In genomic region chr3:105944721-105945120, GRCh38 we compare ENCODE assay signal across 16 cellular contexts.
A peak's percentile ranks its signal among the peaks of the same experiment; 100 is the strongest.
DNase-seq lines count a peak whose midpoint lies in the region; ATAC-seq, FAIRE-seq and TF ChIP-seq lines count a peak whose summit lies in the region.
"Had no signal": no experiment of that assay in that cellular context is flagged by ENCODE, and none has a peak within 500 bp of the region (broad histone marks: within the 10 kb centered on the region; RNA-seq: fewer than 3 reads in every experiment).

No MANE protein-coding gene starts in this region.

- no peak for TF ChIP-seq EP300 in HepG2 (IDR thresholded peaks at IDR 0.05; ENCODE audit: low read depth in 2 of 2, low read length in 2 of 2)
- TF ChIP-seq EP300 in HepG2 (CRISPR knock-in tag; IDR thresholded peaks at IDR 0.05; ENCODE audit: borderline replicate concordance): no peak

- no peak for TF ChIP-seq POLR2A in HepG2 (IDR thresholded peaks at IDR 0.05; ENCODE audit: insufficient read depth in 1 of 2, low read depth in 2 of 2, low read length in 2 of 2)
- TF ChIP-seq POLR2A in right lobe of liver (IDR thresholded peaks at IDR 0.05): no peak
- TF ChIP-seq POLR2A in testis (IDR thresholded peaks at IDR 0.05): no peak

- ATAC-seq in HepG2 (no peak), right lobe of liver (no peak), pancreas (no peak)

- TF ChIP-seq CTCF in HepG2 (CRISPR knock-in tag; IDR thresholded peaks at IDR 0.05) (no peak), right lobe of liver (IDR thresholded peaks at IDR 0.05) (no peak), fibroblast of pulmonary artery (IDR thresholded peaks at IDR 0.05; ENCODE audit: low read length, missing control alignments) (no peak), pancreas (IDR thresholded peaks at IDR 0.05) (no peak), testis (IDR thresholded peaks at IDR 0.05) (no peak), colonic mucosa (IDR thresholded peaks at IDR 0.05) (no peak)

- TF ChIP-seq RAD21 in HepG2 (CRISPR knock-in tag; IDR thresholded peaks at IDR 0.05): no peak

- H3K4me3 ChIP-seq in HepG2 (replicated peaks in 1 of 3; ENCODE audit: insufficient read depth in 1 of 3, low read depth in 2 of 3, low read length in 3 of 3) (no peak overlapping the region), right lobe of liver (no peak overlapping the region), SJSA1 (no peak overlapping the region), fibroblast of pulmonary artery (replicated peaks; ENCODE audit: low read depth, low read length) (no peak overlapping the region), pancreas (no peak overlapping the region), testis (no peak overlapping the region), colonic mucosa (no peak overlapping the region)

- H3K36me3 ChIP-seq in HepG2 (replicated peaks in 1 of 2; ENCODE audit: control insufficient read depth in 1 of 2, insufficient read depth in 2 of 2, low read length in 2 of 2) (no peaks in the 10 kb centered on the region), right lobe of liver (no peaks in the 10 kb centered on the region), SJSA1 (no peaks in the 10 kb centered on the region), pancreas (no peaks in the 10 kb centered on the region), testis (ENCODE audit: low read depth, missing control alignments) (no peaks in the 10 kb centered on the region), colonic mucosa (no peaks in the 10 kb centered on the region)

- CTCF ChIA-PET in HepG2 (lab: Yijun Ruan, JAX; ENCODE audit: low intra/inter-chr PET ratio, low total read pairs): no interaction called here

- no peak overlapping the region for H2AFZ ChIP-seq in HepG2 (ENCODE audit: low read length)

- no TSS peak for BruUV-seq in HepG2 (replicated peaks; lab: Mats Ljungman, UMichigan)

- H4K20me1 ChIP-seq in HepG2 (ENCODE audit: insufficient read depth, low read length): no peaks in the 10 kb centered on the region

- intact Hi-C loops in HepG2 (cut with micrococcal nuclease; ENCODE audit: unreplicated experiment) (loop anchor here (10.0 kb wide), 1 partner anchor 60 kb away; no protein-coding TSS in a partner anchor), right lobe of liver (cut with DNase I) (no loop called here), pancreas (cut with DNase I) (no loop called here), testis (cut with DNase I; ENCODE audit: low total_unique reads) (no loop called here), colonic mucosa (cut with DNase I) (no loop called here)

- DNase-seq in HepG2 (ENCODE audit: low spot score): peak; percentile 4
- no peak for DNase-seq in right lobe of liver
- DNase-seq in SJSA1 (ENCODE audit: low read depth in 1 of 2, low spot score in 2 of 2): peak; percentile 7 to 40
- DNase-seq in fibroblast of pulmonary artery (ENCODE audit: low read depth): peak; percentile 43
- no peak for DNase-seq in pancreas
- no peak for DNase-seq in testis
- DNase-seq in NCI-H446 treated with DMSO at 0.1 percent for 48 hours (lab: John Stamatoyannopoulos, UW): no peak
- no peak for DNase-seq in colonic mucosa
- DNase-seq: activated gamma-delta T cell, caudate nucleus, erythroblast, Kasumi-1, NCI-H2029 treated with DMSO at 0.1 percent for 48 hours, nucleus accumbens had no signal

- no peak overlapping the region for H3K9ac ChIP-seq in HepG2 (ENCODE audit: insufficient read depth, low read depth, low read length)
- H3K9ac ChIP-seq in colonic mucosa (ENCODE audit: low read depth in 2 of 2, low read length in 2 of 2): no peak overlapping the region

- no peak overlapping the region for H3K27ac ChIP-seq in HepG2 (ENCODE audit: extremely low read length, insufficient read depth, low read length)
- H3K27ac ChIP-seq in right lobe of liver: no peak overlapping the region
- H3K27ac ChIP-seq in SJSA1: peak overlapping the region; percentile 60
- H3K27ac ChIP-seq in pancreas: no peak overlapping the region
- no peak overlapping the region for H3K27ac ChIP-seq in testis
- H3K27ac ChIP-seq in colonic mucosa: no peak overlapping the region
- H3K27ac ChIP-seq: VCaP had no signal

- FAIRE-seq in HepG2 (lab: Jason Lieb, UNC) (no peak), pancreas (lab: Jason Lieb, UNC) (no peak)
- FAIRE-seq: GM12891 had no signal

- in situ Hi-C loops in HepG2 (cut with HindIII; ENCODE audit: extremely low pct_ligation_motif_present, low pct_unique_long_range_greater_than_20kb): no loop called here

- H3K79me2 ChIP-seq in HepG2 (ENCODE audit: insufficient read depth, low read length): no peaks in the 10 kb centered on the region

- no peak overlapping the region for H3K4me2 ChIP-seq in HepG2 (ENCODE audit: low read depth, low read length)

- H3K27me3 ChIP-seq in HepG2 (ENCODE audit: control insufficient read depth in 1 of 2, insufficient read depth in 2 of 2, low read length in 2 of 2) (no peaks in the 10 kb centered on the region), right lobe of liver (no peaks in the 10 kb centered on the region), SJSA1 (replicated peaks) (no peaks in the 10 kb centered on the region), pancreas (no peaks in the 10 kb centered on the region), testis (no peaks in the 10 kb centered on the region), colonic mucosa (no peaks in the 10 kb centered on the region)

- H3K9me3 ChIP-seq in HepG2 (ENCODE audit: low read length) (no peaks in the 10 kb centered on the region), right lobe of liver (no peaks in the 10 kb centered on the region), SJSA1 (replicated peaks) (no peaks in the 10 kb centered on the region), pancreas (no peaks in the 10 kb centered on the region), testis (no peaks in the 10 kb centered on the region), colonic mucosa (no peaks in the 10 kb centered on the region)

- POLR2A ChIA-PET in HepG2 (lab: Yijun Ruan, JAX): no interaction called here

- no peaks in the 10 kb centered on the region for H3K4me1 ChIP-seq in HepG2 (ENCODE audit: insufficient read depth, low read length)
- no peaks in the 10 kb centered on the region for H3K4me1 ChIP-seq in right lobe of liver
- H3K4me1 ChIP-seq in SJSA1 (replicated peaks): peaks cover 5% of the 10 kb centered on the region
- no peaks in the 10 kb centered on the region for H3K4me1 ChIP-seq in pancreas
- H3K4me1 ChIP-seq in testis: peaks cover 3% of the 10 kb centered on the region
- H3K4me1 ChIP-seq in colonic mucosa: no peaks in the 10 kb centered on the region

- WGBS in HepG2 (ENCODE audit: low lambda C conversion rate): 0% methylated on average over 3 of the region's 3 CpGs
- WGBS in right lobe of liver (ENCODE audit: insufficient coverage, low coverage, low lambda C conversion rate, missing lambda C conversion rate): 73% methylated on average over 3 of the region's 3 CpGs
- WGBS in pancreas, 2 donors: 71 to 76% methylated on average over 3 of the region's 3 CpGs
- WGBS in testis, 2 donors: 91 to 93% methylated on average over 3 of the region's 3 CpGs

TF ChIP-seq in HepG2, 621 proteins besides CTCF, POLR2A, EP300 and RAD21:
- no peak for TF ChIP-seq GLI4 (CRISPR knock-in tag; IDR thresholded peaks at IDR 0.05; ENCODE audit: borderline replicate concordance)
- no peak for TF ChIP-seq SSRP1 (CRISPR knock-in tag; IDR thresholded peaks at IDR 0.05)
- no peak for TF ChIP-seq FOXC1 (CRISPR knock-in tag; IDR thresholded peaks at IDR 0.05; ENCODE audit: borderline replicate concordance)
- no peak for TF ChIP-seq THAP8 (CRISPR knock-in tag; IDR thresholded peaks at IDR 0.05; ENCODE audit: borderline replicate concordance)
- TF ChIP-seq REXO4 (CRISPR knock-in tag; IDR thresholded peaks at IDR 0.05; ENCODE audit: borderline replicate concordance): no peak
- no peak for TF ChIP-seq ZNF263 (CRISPR knock-in tag; IDR thresholded peaks at IDR 0.05)
- no peak for TF ChIP-seq ZNF552 (CRISPR knock-in tag; IDR thresholded peaks at IDR 0.05; ENCODE audit: borderline replicate concordance)
- no peak for TF ChIP-seq ZNF383 (CRISPR knock-in tag; IDR thresholded peaks at IDR 0.05; ENCODE audit: borderline replicate concordance)

Comparison
In these comparisons a context has a peak if more than half of its experiments do, and no peak if none do; other contexts are left out.
1. DNase-seq: peak in HepG2 (single experiment), SJSA1 (2 of 2) and fibroblast of pulmonary artery (single experiment); none in right lobe of liver (0 of 3), pancreas (0 of 6), testis (single experiment), NCI-H446 treated with DMSO at 0.1 percent for 48 hours (single experiment) and colonic mucosa (single experiment).